In genomic region chr2:16003152-16003551, GRCh38 we compare ENCODE assay signal across 34 cellular contexts.
"Had no signal": no experiment of that assay in that cellular context is flagged by ENCODE, and none has a peak within 500 bp of the region (broad histone marks: within the 10 kb centered on the region; RNA-seq: fewer than 3 reads in every experiment).

No MANE protein-coding gene starts in this region.

- DNase-seq: Karpas-422, Kasumi-1, MG63, MM.1S, MV-4-11, NCI-H1048, NCI-H1092, NCI-H1092 treated with DMSO at 0.1 percent for 48 hours, NCI-H1105, NCI-H1105 treated with DMSO at 0.1 percent for 48 hours, NCI-H1417, NCI-H1417 treated with DMSO at 0.1 percent for 48 hours, NCI-H1436, NCI-H1436 treated with DMSO at 0.1 percent for 48 hours, NCI-H146, NCI-H1694, NCI-H1694 treated with DMSO at 0.1 percent for 48 hours, NCI-H187, NCI-H187 treated with DMSO at 0.1 percent for 48 hours, NCI-H1930, NCI-H2029, NCI-H2029 treated with DMSO at 0.1 percent for 48 hours, NCI-H2081, NCI-H2081 treated with DMSO at 0.1 percent for 48 hours, NCI-H2107, NCI-H2171, NCI-H2227 treated with DMSO at 0.1 percent for 48 hours, NCI-H226, NCI-H345, NCI-H446, NCI-H446 treated with DMSO at 0.1 percent for 48 hours, NCI-H510A, NCI-H510A treated with DMSO at 0.1 percent for 48 hours, NCI-H524 treated with DMSO at 0.1 percent for 48 hours had no signal

- H3K9me3 ChIP-seq: MG63 had no signal

- H3K27me3 ChIP-seq: MG63 had no signal

- H3K36me3 ChIP-seq: MG63 had no signal

- H3K4me3 ChIP-seq: MG63 had no signal
